ENCODE assay signal across 1 cellular context in the genomic region with DNA sequence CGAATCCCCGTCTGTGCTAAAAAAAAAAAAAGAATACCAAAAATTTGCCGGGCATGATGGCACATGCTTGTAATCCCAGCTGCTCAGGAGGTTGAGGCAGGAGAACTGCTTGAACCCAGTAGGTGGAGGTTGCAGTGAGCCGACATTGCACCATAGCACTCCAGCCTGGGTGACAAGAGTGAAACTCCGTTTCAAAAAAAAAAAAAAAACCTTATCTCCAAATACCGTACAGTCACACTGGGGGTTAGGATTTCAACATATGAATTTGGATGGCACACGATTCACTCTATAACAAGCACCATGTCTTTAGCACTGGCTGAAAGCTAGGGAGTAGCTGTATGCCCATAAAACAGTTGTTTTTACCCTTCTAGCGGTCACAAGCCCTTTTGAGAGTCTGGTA.
A peak's percentile ranks its signal among the peaks of the same experiment; 100 is the strongest.
TF ChIP-seq lines count a peak whose summit lies in the region.

No MANE protein-coding gene starts in this region.

TF ChIP-seq in K562, 482 proteins besides CTCF, POLR2A, EP300 and RAD21 (continued from another document):
- TF ChIP-seq, protein P1, sequence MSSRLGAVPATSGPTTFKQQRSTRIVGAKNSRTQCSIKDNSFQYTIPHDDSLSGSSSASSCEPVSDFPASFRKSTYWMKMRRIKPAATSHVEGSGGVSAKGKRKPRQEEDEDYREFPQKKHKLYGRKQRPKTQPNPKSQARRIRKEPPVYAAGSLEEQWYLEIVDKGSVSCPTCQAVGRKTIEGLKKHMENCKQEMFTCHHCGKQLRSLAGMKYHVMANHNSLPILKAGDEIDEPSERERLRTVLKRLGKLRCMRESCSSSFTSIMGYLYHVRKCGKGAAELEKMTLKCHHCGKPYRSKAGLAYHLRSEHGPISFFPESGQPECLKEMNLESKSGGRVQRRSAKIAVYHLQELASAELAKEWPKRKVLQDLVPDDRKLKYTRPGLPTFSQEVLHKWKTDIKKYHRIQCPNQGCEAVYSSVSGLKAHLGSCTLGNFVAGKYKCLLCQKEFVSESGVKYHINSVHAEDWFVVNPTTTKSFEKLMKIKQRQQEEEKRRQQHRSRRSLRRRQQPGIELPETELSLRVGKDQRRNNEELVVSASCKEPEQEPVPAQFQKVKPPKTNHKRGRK (tag; IDR thresholded peaks at IDR 0.05): no peak
- peak; percentile 58 for TF ChIP-seq GATA2 (CRISPR knock-in tag; IDR thresholded peaks at IDR 0.05)
- no peak for TF ChIP-seq FUS (optimal IDR thresholded peaks at IDR 0.05; ENCODE audit: low read depth, low read length)
- peak; percentile 29; the same call in 1 of the 2 replicates for TF ChIP-seq CBX1 (IDR thresholded peaks at IDR 0.05; ENCODE audit: low read depth)
- 0 out of 2 replicates have a peak, but pooled peaks have one; percentile 23 for TF ChIP-seq MAFG (tag; conservative IDR thresholded peaks at IDR 0.05)
- TF ChIP-seq ARHGAP35 (IDR thresholded peaks at IDR 0.05; ENCODE audit: partially characterized antibody): no peak
- TF ChIP-seq FOXP1 (CRISPR knock-in tag; IDR thresholded peaks at IDR 0.05): no peak
- TF ChIP-seq, protein P2, sequence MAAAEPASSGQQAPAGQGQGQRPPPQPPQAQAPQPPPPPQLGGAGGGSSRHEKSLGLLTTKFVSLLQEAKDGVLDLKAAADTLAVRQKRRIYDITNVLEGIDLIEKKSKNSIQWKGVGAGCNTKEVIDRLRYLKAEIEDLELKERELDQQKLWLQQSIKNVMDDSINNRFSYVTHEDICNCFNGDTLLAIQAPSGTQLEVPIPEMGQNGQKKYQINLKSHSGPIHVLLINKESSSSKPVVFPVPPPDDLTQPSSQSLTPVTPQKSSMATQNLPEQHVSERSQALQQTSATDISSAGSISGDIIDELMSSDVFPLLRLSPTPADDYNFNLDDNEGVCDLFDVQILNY (CRISPR knock-in tag; IDR thresholded peaks at IDR 0.05): no peak
- TF ChIP-seq ZFP36 (IDR thresholded peaks at IDR 0.05; ENCODE audit: low read depth, low read length, partially characterized antibody): no peak
- no peak for TF ChIP-seq TGIF2 (CRISPR knock-in tag; IDR thresholded peaks at IDR 0.05)
- no peak for TF ChIP-seq ETV5 (CRISPR knock-in tag; IDR thresholded peaks at IDR 0.05; ENCODE audit: low read depth)
- TF ChIP-seq NCOR1 (IDR thresholded peaks at IDR 0.05): no peak
- peak; percentile 68 for TF ChIP-seq SMARCA4 (IDR thresholded peaks at IDR 0.05)
- TF ChIP-seq ELF2 (CRISPR knock-in tag; IDR thresholded peaks at IDR 0.05): no peak
- no peak for TF ChIP-seq BHLHE40 (IDR thresholded peaks at IDR 0.05; ENCODE audit: low read length)
